ENCODE assay signal across 12 cellular contexts in genomic region chr1:204294371-204294770, GRCh38.
DNase-seq lines count a peak whose midpoint lies in the region; ATAC-seq and TF ChIP-seq lines count a peak whose summit lies in the region.
"Had no signal": no experiment of that assay in that cellular context is flagged by ENCODE, and none has a peak within 500 bp of the region (broad histone marks: within the 10 kb centered on the region; RNA-seq: fewer than 3 reads in every experiment).

No MANE protein-coding gene starts in this region.

- H3K27ac ChIP-seq in colonic mucosa, result peak overlapping the region; percentile 54
- peak overlapping the region in 3 of 4 donors; percentile 55 to 72 (median 69) for H3K27ac ChIP-seq in upper lobe of left lung

- intact Hi-C loops in colonic mucosa (cut with DNase I) (no loop called here), lower leg skin (cut with DNase I; ENCODE audit: low total_unique reads) (no loop called here)

- ATAC-seq in upper lobe of left lung (ENCODE audit: low FRiP score in 2 of 2), result peak in 1 of 2 donors; percentile 89
- no peak for ATAC-seq in GM18909 (IDR thresholded peaks at IDR 0.05; ENCODE audit: poor library complexity, unreplicated experiment)

- H3K9me3 ChIP-seq in colonic mucosa (no peaks in the 10 kb centered on the region), upper lobe of left lung (no peaks in the 10 kb centered on the region)

- TF ChIP-seq CTCF in colonic mucosa (IDR thresholded peaks at IDR 0.05) (no peak), lower leg skin (IDR thresholded peaks at IDR 0.05) (no peak), upper lobe of left lung (IDR thresholded peaks at IDR 0.05) (no peak)

- WGBS in lower leg skin, 2 donors, result 24 to 30% methylated on average over 6 of the region's 6 CpGs
- WGBS in upper lobe of left lung, 2 donors, result 63 to 64% methylated on average over 6 of the region's 6 CpGs

- no peak overlapping the region for H3K4me3 ChIP-seq in colonic mucosa
- no peak overlapping the region for H3K4me3 ChIP-seq in lower leg skin (ENCODE audit: low read depth, poor library complexity, severe bottlenecking)
- no peak overlapping the region for H3K4me3 ChIP-seq in upper lobe of left lung

- DNase-seq in HT1080 (ENCODE audit: low read depth) (peak; percentile 83), colonic mucosa (no peak), lower leg skin (ENCODE audit: low spot score in 2 of 2) (peak; percentile 73 to 92), upper lobe of left lung (no peak)
- DNase-seq in activated CD4-positive, alpha-beta T cell treated with anti-CD3 and anti-CD28 coated beads, Interleukin-2, amount 50 U/mL, for 4 hours, result no peak
- no peak for DNase-seq in activated effector memory CD4-positive, alpha-beta T cell treated with Interleukin-2 at 50 U/mL for 16 hours
- DNase-seq in stimulated activated CD4-positive, alpha-beta T cell treated with anti-CD3 and anti-CD28 coated beads, Interleukin-2, amount 100 ng/mL, for 24 hours, result no peak
- DNase-seq: activated T-cell treated with anti-CD3 and anti-CD28 coated beads, Interleukin-2, amount 50 U/mL, for 1 hour; foreskin melanocyte; H9; Kasumi-1 had no signal

- H3K36me3 ChIP-seq in colonic mucosa (no peaks in the 10 kb centered on the region), upper lobe of left lung (no peaks in the 10 kb centered on the region)

- TF ChIP-seq POLR2A in lower leg skin (IDR thresholded peaks at IDR 0.05) (no peak), upper lobe of left lung (IDR thresholded peaks at IDR 0.05) (no peak)

- H3K27me3 ChIP-seq in colonic mucosa, result no peaks in the 10 kb centered on the region
- no peaks in the 10 kb centered on the region for H3K27me3 ChIP-seq in upper lobe of left lung

- H3K4me1 ChIP-seq in colonic mucosa, result peaks cover 12% of the 10 kb centered on the region
- H3K4me1 ChIP-seq in upper lobe of left lung, result peaks cover 0 to 7% (median 4%) of the 10 kb centered on the region in 4 donors

- no peak overlapping the region for H3K9ac ChIP-seq in colonic mucosa (ENCODE audit: low read depth in 2 of 2, low read length in 2 of 2)

- no peak for TF ChIP-seq EP300 in upper lobe of left lung (IDR thresholded peaks at IDR 0.05)

Comparison
In these comparisons a context has a peak if more than half of its experiments do, and no peak if none do; other contexts are left out.
1. DNase-seq: peak in HT1080 (single experiment) and lower leg skin (2 of 2); none in colonic mucosa (single experiment), upper lobe of left lung (0 of 2), activated CD4-positive, alpha-beta T cell treated with anti-CD3 and anti-CD28 coated beads, Interleukin-2, amount 50 U/mL, for 4 hours (0 of 2), activated effector memory CD4-positive, alpha-beta T cell treated with Interleukin-2 at 50 U/mL for 16 hours (single experiment) and stimulated activated CD4-positive, alpha-beta T cell treated with anti-CD3 and anti-CD28 coated beads, Interleukin-2, amount 100 ng/mL, for 24 hours (0 of 2).